In the genomic region with DNA sequence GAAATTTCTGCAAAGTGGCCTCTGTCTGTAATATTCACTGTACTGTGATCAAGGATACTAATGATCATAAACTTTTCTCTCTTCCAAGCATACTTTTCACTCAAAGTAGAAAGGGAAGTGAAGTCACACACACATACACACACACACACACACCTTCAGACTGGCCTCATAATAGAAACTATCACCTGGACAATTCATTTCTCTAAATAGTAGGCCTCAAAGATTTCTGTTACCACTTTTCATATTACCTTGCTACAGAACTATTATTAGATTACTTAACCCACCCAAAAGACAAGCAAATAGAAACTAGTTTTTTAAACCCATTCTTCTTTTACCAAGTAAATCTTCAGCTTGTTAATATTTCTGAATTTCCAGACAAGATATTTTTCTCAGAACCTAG, we compare ENCODE assay signal across 16 cellular contexts.
DNase-seq lines count a peak whose midpoint lies in the region; ATAC-seq and TF ChIP-seq lines count a peak whose summit lies in the region.
"Had no signal": no experiment of that assay in that cellular context is flagged by ENCODE, and none has a peak within 500 bp of the region (broad histone marks: within the 10 kb centered on the region; RNA-seq: fewer than 3 reads in every experiment).

No MANE protein-coding gene starts in this region.

- no peak for DNase-seq in activated CD4-positive, alpha-beta T cell treated with anti-CD3 and anti-CD28 coated beads, Interleukin-2, amount 50 U/mL, for 4 hours
- DNase-seq in globus pallidus (ENCODE audit: low spot score) (no peak), activated gamma-delta T cell (lab: John Stamatoyannopoulos, UW) (no peak)
- no peak for DNase-seq in central memory CD4-positive, alpha-beta T cell
- DNase-seq: activated CD4-positive, alpha-beta T cell treated with anti-CD3 and anti-CD28 coated beads, Interleukin-2, amount 10 ng/mL, durations not matched to agents 7 days and 5 days; activated naive CD4-positive, alpha-beta T cell treated with anti-CD3 and anti-CD28 coated beads, Interleukin-2, amount 10 ng/mL, durations not matched to agents 7 days and 5 days; CD8-positive, alpha-beta T cell; effector CD8-positive, alpha-beta T cell; esophagus squamous epithelium; left lung; mucosa of descending colon had no signal

- H3K4me1 Mint-ChIP-seq in nephron, result peaks cover 9% of the 10 kb centered on the region
- H3K4me1 Mint-ChIP-seq: activated CD4-positive, alpha-beta T cell treated with anti-CD3 and anti-CD28 coated beads, Interleukin-2, amount 10 ng/mL, durations not matched to agents 7 days and 5 days; activated naive CD4-positive, alpha-beta T cell treated with anti-CD3 and anti-CD28 coated beads, Interleukin-2, amount 10 ng/mL, durations not matched to agents 7 days and 5 days; GM23338 had no signal

- ATAC-seq in GM19025 (IDR thresholded peaks at IDR 0.05; ENCODE audit: low read depth, unreplicated experiment) (peak; percentile 50), GM21528 (IDR thresholded peaks at IDR 0.05; ENCODE audit: low FRiP score, unreplicated experiment) (peak; percentile 53), HG03095 (IDR thresholded peaks at IDR 0.05; ENCODE audit: unreplicated experiment) (peak; percentile 77)
- ATAC-seq: CD8-positive, alpha-beta T cell; GM23338; left lung; mucosa of descending colon had no signal

- H3K27me3 Mint-ChIP-seq in nephron (ENCODE audit: low read depth), result no peaks in the 10 kb centered on the region
- H3K27me3 Mint-ChIP-seq: activated naive CD4-positive, alpha-beta T cell treated with anti-CD3 and anti-CD28 coated beads, Interleukin-2, amount 10 ng/mL, durations not matched to agents 7 days and 5 days had no signal

- no peak overlapping the region for H3K4me3 Mint-ChIP-seq in nephron
- H3K4me3 Mint-ChIP-seq: activated CD4-positive, alpha-beta T cell treated with anti-CD3 and anti-CD28 coated beads, Interleukin-2, amount 10 ng/mL, durations not matched to agents 7 days and 5 days; activated naive CD4-positive, alpha-beta T cell treated with anti-CD3 and anti-CD28 coated beads, Interleukin-2, amount 10 ng/mL, durations not matched to agents 7 days and 5 days; CD8-positive, alpha-beta T cell; GM23338 had no signal

- H3K9me3 Mint-ChIP-seq in nephron, result no peaks in the 10 kb centered on the region
- H3K9me3 Mint-ChIP-seq: activated CD4-positive, alpha-beta T cell treated with anti-CD3 and anti-CD28 coated beads, Interleukin-2, amount 10 ng/mL, durations not matched to agents 7 days and 5 days; activated naive CD4-positive, alpha-beta T cell treated with anti-CD3 and anti-CD28 coated beads, Interleukin-2, amount 10 ng/mL, durations not matched to agents 7 days and 5 days; CD8-positive, alpha-beta T cell; GM23338 had no signal

- H3K27ac Mint-ChIP-seq in nephron, result peak overlapping the region in 2 of 3 experiments; percentile 11 to 63
- H3K27ac Mint-ChIP-seq: activated CD4-positive, alpha-beta T cell treated with anti-CD3 and anti-CD28 coated beads, Interleukin-2, amount 10 ng/mL, durations not matched to agents 7 days and 5 days; activated naive CD4-positive, alpha-beta T cell treated with anti-CD3 and anti-CD28 coated beads, Interleukin-2, amount 10 ng/mL, durations not matched to agents 7 days and 5 days; CD8-positive, alpha-beta T cell; GM23338 had no signal

- no peaks in the 10 kb centered on the region for H3K36me3 Mint-ChIP-seq in nephron (ENCODE audit: low read depth)
- H3K36me3 Mint-ChIP-seq: activated naive CD4-positive, alpha-beta T cell treated with anti-CD3 and anti-CD28 coated beads, Interleukin-2, amount 10 ng/mL, durations not matched to agents 7 days and 5 days; CD8-positive, alpha-beta T cell had no signal

- TF ChIP-seq CTCF in nephron (IDR thresholded peaks at IDR 0.05; ENCODE audit: unreplicated experiment in 3 of 3), result no peak
